In the genomic region with DNA sequence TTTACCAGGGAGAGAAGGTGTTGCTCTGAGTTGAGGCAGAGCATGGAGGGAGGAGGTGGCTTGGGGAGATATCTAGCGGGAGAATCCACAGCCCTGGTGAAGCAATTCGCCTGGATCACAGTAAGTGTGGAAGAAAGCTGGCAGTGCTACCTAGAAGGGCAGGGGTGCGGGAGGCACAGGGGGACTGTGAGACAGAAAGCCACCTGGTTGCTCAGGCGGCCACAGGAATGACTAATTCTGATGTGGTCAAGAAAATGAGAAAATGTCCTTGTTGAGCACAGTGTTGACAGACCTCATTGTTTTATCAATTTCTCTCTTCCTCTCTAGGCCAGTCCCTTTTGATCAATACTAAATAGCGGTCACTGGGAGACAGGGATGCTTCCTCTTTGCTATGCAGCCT, we compare ENCODE assay signal across 24 cellular contexts.
"Had no signal": no experiment of that assay in that cellular context is flagged by ENCODE, and none has a peak within 500 bp of the region (broad histone marks: within the 10 kb centered on the region; RNA-seq: fewer than 3 reads in every experiment).

No MANE protein-coding gene starts in this region.

- H3K4me1 ChIP-seq: ascending aorta had no signal

- H3K27ac Mint-ChIP-seq: activated CD4-positive, alpha-beta memory T cell treated with anti-CD3 and anti-CD28 coated beads for 36 hours; activated CD4-positive, alpha-beta T cell treated with anti-CD3 and anti-CD28 coated beads, Interleukin-2, amount 10 ng/mL, durations not matched to agents 7 days and 5 days; activated naive CD4-positive, alpha-beta T cell treated with anti-CD3 and anti-CD28 coated beads, Interleukin-2, amount 50 U/mL, for 72 hours; activated naive CD8-positive, alpha-beta T cell treated with anti-CD3 and anti-CD28 coated beads, Interleukin-2, amount 50 U/mL, for 24 hours; brain had no signal

- ATAC-seq: activated naive CD4-positive, alpha-beta T cell treated with anti-CD3 and anti-CD28 coated beads, Interleukin-2, amount 50 U/mL, for 72 hours; activated naive CD8-positive, alpha-beta T cell treated with anti-CD3 and anti-CD28 coated beads, Interleukin-2, amount 50 U/mL, for 24 hours; activated T-cell treated with anti-CD3 and anti-CD28 coated beads, Interleukin-2, amount 50 U/mL, for 4 hours; K562; T-cell had no signal

- H3K27me3 Mint-ChIP-seq: activated CD4-positive, alpha-beta memory T cell treated with anti-CD3 and anti-CD28 coated beads for 36 hours; activated CD4-positive, alpha-beta T cell treated with anti-CD3 and anti-CD28 coated beads, Interleukin-2, amount 10 ng/mL, durations not matched to agents 7 days and 5 days; activated naive CD8-positive, alpha-beta T cell treated with anti-CD3 and anti-CD28 coated beads, Interleukin-2, amount 50 U/mL, for 24 hours; brain; T-cell had no signal

- DNase-seq: activated CD4-positive, alpha-beta memory T cell treated with anti-CD3 and anti-CD28 coated beads for 36 hours; activated CD4-positive, alpha-beta T cell treated with anti-CD3 and anti-CD28 coated beads, Interleukin-2, amount 10 ng/mL, durations not matched to agents 7 days and 5 days; activated CD4-positive, CD25-positive, alpha-beta regulatory T cell; activated CD8-positive, alpha-beta memory T cell treated with anti-CD3 and anti-CD28 coated beads for 24 hours; activated effector memory CD4-positive, alpha-beta T cell treated with anti-CD3 and anti-CD28 coated beads, Interleukin-2, amount 50 U/mL, for 16 hours; activated naive CD4-positive, alpha-beta T cell treated with Interleukin-2 at 50 U/mL for 16 hours; activated naive CD8-positive, alpha-beta T cell treated with anti-CD3 and anti-CD28 coated beads, Interleukin-2, amount 50 U/mL, for 24 hours; activated T-cell treated with anti-CD3 and anti-CD28 coated beads, Interleukin-2, amount 50 U/mL, for 4 hours; amniotic stem cell; Karpas-422; NCI-H1048; NCI-H1694; NCI-H2029; NCI-H2107; NCI-H446; NCI-H524; PC-9; SHP77 treated with DMSO at 0.1 percent for 48 hours; T-cell had no signal

- FAIRE-seq: K562 had no signal

- H3K9me3 Mint-ChIP-seq: activated CD4-positive, alpha-beta memory T cell treated with anti-CD3 and anti-CD28 coated beads for 36 hours; activated CD4-positive, alpha-beta T cell treated with anti-CD3 and anti-CD28 coated beads, Interleukin-2, amount 10 ng/mL, durations not matched to agents 7 days and 5 days; activated naive CD4-positive, alpha-beta T cell treated with anti-CD3 and anti-CD28 coated beads, Interleukin-2, amount 50 U/mL, for 72 hours; activated naive CD8-positive, alpha-beta T cell treated with anti-CD3 and anti-CD28 coated beads, Interleukin-2, amount 50 U/mL, for 24 hours had no signal

- H3K9me3 ChIP-seq: ascending aorta had no signal

- H3K4me3 Mint-ChIP-seq: activated CD4-positive, alpha-beta memory T cell treated with anti-CD3 and anti-CD28 coated beads for 36 hours; activated CD4-positive, alpha-beta T cell treated with anti-CD3 and anti-CD28 coated beads, Interleukin-2, amount 10 ng/mL, durations not matched to agents 7 days and 5 days; activated naive CD8-positive, alpha-beta T cell treated with anti-CD3 and anti-CD28 coated beads, Interleukin-2, amount 50 U/mL, for 24 hours; activated T-cell treated with anti-CD3 and anti-CD28 coated beads, Interleukin-2, amount 50 U/mL, for 4 hours; brain; T-cell had no signal

- H3K27me3 ChIP-seq: ascending aorta had no signal

- H3K27ac ChIP-seq: ascending aorta, PC-9, VCaP had no signal

- H3K4me3 ChIP-seq: ascending aorta, K562, PC-9 had no signal
